Comparison of ENCODE assay signal across 10 cellular contexts in the genomic region with DNA sequence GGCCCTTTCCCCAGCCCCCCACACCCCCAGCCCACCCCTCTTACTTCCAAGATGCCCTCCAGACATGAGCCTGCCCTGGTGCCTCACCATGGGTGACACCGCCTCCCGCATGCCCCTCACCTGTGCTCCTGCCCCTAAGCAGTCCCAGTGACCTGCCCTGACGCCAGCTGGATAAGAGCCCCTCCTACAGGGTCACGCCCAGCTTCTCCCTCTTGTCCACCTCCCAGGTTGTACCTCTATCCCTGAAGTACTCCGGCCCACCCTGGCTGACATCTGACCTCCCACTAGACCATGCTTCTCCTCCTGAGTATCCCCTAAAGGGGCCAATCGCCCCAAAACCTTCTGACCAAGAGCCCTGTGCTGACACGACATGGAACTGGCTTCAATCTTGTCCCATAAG. TPM values are rescaled to one million over a fixed set of nuclear protein-coding genes. Genes with fewer than 3 reads are reported as not detected.
DNase-seq lines count a peak whose midpoint lies in the region; ATAC-seq, FAIRE-seq and TF ChIP-seq lines count a peak whose summit lies in the region.
"Had no signal": no experiment of that assay in that cellular context is flagged by ENCODE, and none has a peak within 500 bp of the region (broad histone marks: within the 10 kb centered on the region; RNA-seq: fewer than 3 reads in every experiment).

No MANE protein-coding gene starts in this region.

- no peak for DNase-seq in CD8-positive, alpha-beta memory T cell
- DNase-seq in K562 (ENCODE audit: extremely low read depth in 1 of 4, low spot score in 3 of 4) (peak in 3 of 4 experiments; percentile 32 to 41 (median 33)), NCI-H2029 (lab: John Stamatoyannopoulos, UW) (no peak), A172 (ENCODE audit: low spot score) (no peak)
- DNase-seq in natural killer cell treated with Interleukin-12 subunit alpha and Interleukin-12 subunit beta and Interleukin-15 and Interleukin-18, amount 100 ng/mL, for 72 hours (ENCODE audit: low spot score) = no peak
- DNase-seq: NCI-H446 treated with DMSO at 0.1 percent for 48 hours had no signal

- H3K27ac ChIP-seq in CD8-positive, alpha-beta memory T cell (ENCODE audit: low read depth, low read length) = peak overlapping the region; percentile 47
- H3K27ac ChIP-seq in HUES64 (ENCODE audit: low read depth, low read length) = no peak overlapping the region
- peak overlapping the region; percentile 94 for H3K27ac ChIP-seq in K562 (ENCODE audit: extremely low read depth, low read depth, low read length)
- H3K27ac ChIP-seq: VCaP had no signal

- ATAC-seq in K562 = no peak; the same call in 2 of the 3 replicates
- ATAC-seq in natural killer cell treated with Interleukin-12 subunit alpha and Interleukin-12 subunit beta and Interleukin-15 and Interleukin-18, amount 100 ng/mL, for 72 hours = no peak
- no peak for ATAC-seq in HG03520 (IDR thresholded peaks at IDR 0.05; ENCODE audit: unreplicated experiment)
- no peak for ATAC-seq in HG03565 (IDR thresholded peaks at IDR 0.05; ENCODE audit: unreplicated experiment)

- H3K79me2 ChIP-seq in K562 (ENCODE audit: control insufficient read depth, insufficient read depth, low read length) = no peaks in the 10 kb centered on the region

- intact Hi-C loops in K562 (cut with micrococcal nuclease) = no loop called here

- in situ Hi-C loops in K562 (cut with MboI) = no loop called here

- no peak for FAIRE-seq in K562 (lab: Jason Lieb, UNC)

- TF ChIP-seq CTCF in K562 (IDR thresholded peaks at IDR 0.05 in 2 of 3, conservative IDR thresholded peaks at IDR 0.05 in 1 of 3; ENCODE audit: insufficient read depth in 2 of 3, low read depth in 1 of 3, low read length in 3 of 3) = no peak

- 64% methylated on average over 7 of the region's 7 CpGs for WGBS in HUES64
- 13% methylated on average over 7 of the region's 7 CpGs for WGBS in K562 (ENCODE audit: insufficient coverage, low coverage, missing lambda C conversion rate)

- no peak overlapping the region for H3K4me3 ChIP-seq in CD8-positive, alpha-beta memory T cell (ENCODE audit: low read length)
- H3K4me3 ChIP-seq in HUES64 (ENCODE audit: low read length) (peak overlapping the region; percentile 59), K562 (peak overlapping the region; percentile 43)

- POLR2A ChIA-PET in CD8-positive, alpha-beta memory T cell (lab: Charles Lee) = no interaction called here
- POLR2A ChIA-PET in K562 (lab: Yijun Ruan, JAX) = interaction anchor here (0.6 to 1.9 kb wide), 13 partner anchors 10 to 407 kb away, joined by 3 to 8 read pairs (median 4); partner anchors contain the start of genes B3GNT3, CCDC124, MVB12A and RPL18A

- peak overlapping the region; percentile 88 for H3K4me2 ChIP-seq in K562 (ENCODE audit: insufficient read depth, low read length)

- H3K27ac Mint-ChIP-seq in CD8-positive, alpha-beta memory T cell = peak overlapping the region in 2 of 8 donors; percentile 74 to 82
- peak overlapping the region; percentile 54 to 63 for H3K27ac Mint-ChIP-seq in natural killer cell treated with Interleukin-12 subunit alpha and Interleukin-12 subunit beta and Interleukin-15 and Interleukin-18, amount 100 ng/mL, for 72 hours

- H3K4me1 ChIP-seq in CD8-positive, alpha-beta memory T cell (ENCODE audit: insufficient read depth, low read length) = peaks cover 8% of the 10 kb centered on the region
- H3K4me1 ChIP-seq in HUES64 (ENCODE audit: insufficient read depth, low read length) = peaks cover 4% of the 10 kb centered on the region; the same call in 1 of the 2 replicates
- H3K4me1 ChIP-seq in K562 (replicated peaks in 1 of 2; ENCODE audit: control insufficient read depth in 2 of 2, insufficient read depth in 2 of 2, low read length in 2 of 2) = peaks cover 6 to 60% of the 10 kb centered on the region in 2 experiments; a peak in 4 of 5 replicates

- TF ChIP-seq RAD21 in K562 (CRISPR knock-in tag; conservative IDR thresholded peaks at IDR 0.05 in 1 of 2, IDR thresholded peaks at IDR 0.05 in 1 of 2) = no peak

- TF ChIP-seq POLR2A in K562 (conservative IDR thresholded peaks at IDR 0.05) = no peak

- H3K36me3 Mint-ChIP-seq in CD8-positive, alpha-beta memory T cell = no peaks in the 10 kb centered on the region
- H3K36me3 Mint-ChIP-seq in natural killer cell treated with Interleukin-12 subunit alpha and Interleukin-12 subunit beta and Interleukin-15 and Interleukin-18, amount 100 ng/mL, for 72 hours = no peaks in the 10 kb centered on the region

- peak overlapping the region; percentile 89 for H2AFZ ChIP-seq in K562 (ENCODE audit: low read depth, low read length)

- H3K9me1 ChIP-seq in K562 (ENCODE audit: control insufficient read depth, insufficient read depth, low read length) = peaks cover 5% of the 10 kb centered on the region

- peaks cover 0 to 5% (median 0%) of the 10 kb centered on the region in 5 donors for H3K9me3 Mint-ChIP-seq in CD8-positive, alpha-beta memory T cell
- no peaks in the 10 kb centered on the region for H3K9me3 Mint-ChIP-seq in natural killer cell treated with Interleukin-12 subunit alpha and Interleukin-12 subunit beta and Interleukin-15 and Interleukin-18, amount 100 ng/mL, for 72 hours

- no peaks in the 10 kb centered on the region for H4K20me1 ChIP-seq in K562 (replicated peaks; ENCODE audit: control insufficient read depth, insufficient read depth, low read length)

- H3K27me3 ChIP-seq in CD8-positive, alpha-beta memory T cell (ENCODE audit: insufficient read depth, low read length, poor library complexity, severe bottlenecking) = no peaks in the 10 kb centered on the region
- H3K27me3 ChIP-seq in HUES64 (ENCODE audit: insufficient read depth, low read length) = no peaks in the 10 kb centered on the region
- no peaks in the 10 kb centered on the region for H3K27me3 ChIP-seq in K562 (ENCODE audit: control insufficient read depth in 2 of 2, insufficient read depth in 2 of 2, low read length in 2 of 2)

- H3K9ac ChIP-seq in HUES64 (ENCODE audit: low read depth, low read length) (no peak overlapping the region), K562 (ENCODE audit: insufficient read depth in 1 of 2, low read depth in 2 of 2, low read length in 2 of 2) (peak overlapping the region; percentile 77 to 95; a peak in 3 of 4 replicates)

- BruUV-seq in K562 (replicated peaks; lab: Mats Ljungman, UMichigan) = no TSS peak

- peaks cover 25 to 36% of the 10 kb centered on the region in 2 donors for H3K27me3 Mint-ChIP-seq in CD8-positive, alpha-beta memory T cell
- H3K27me3 Mint-ChIP-seq in natural killer cell treated with Interleukin-12 subunit alpha and Interleukin-12 subunit beta and Interleukin-15 and Interleukin-18, amount 100 ng/mL, for 72 hours = peaks cover 22 to 30% of the 10 kb centered on the region in 2 donors

- H3K9me3 ChIP-seq in CD8-positive, alpha-beta memory T cell (ENCODE audit: low read length) = no peaks in the 10 kb centered on the region
- H3K9me3 ChIP-seq in HUES64 (ENCODE audit: insufficient read depth, low read depth, low read length) (no peaks in the 10 kb centered on the region), K562 (replicated peaks; ENCODE audit: control insufficient read depth, insufficient read depth, low read depth, low read length) (no peaks in the 10 kb centered on the region)

- CTCF ChIA-PET in CD8-positive, alpha-beta memory T cell (lab: Charles Lee) = interaction anchor here (1.1 to 1.8 kb wide), 3 partner anchors 15 to 248 kb away, joined by 3 to 6 read pairs (median 4); no protein-coding TSS in a partner anchor
- CTCF ChIA-PET in K562 (lab: Yijun Ruan, JAX; ENCODE audit: low intra/inter-chr PET ratio) = no interaction called here

- peaks cover 6 to 10% (median 9%) of the 10 kb centered on the region in 3 donors for H3K4me1 Mint-ChIP-seq in CD8-positive, alpha-beta memory T cell
- peaks cover 10 to 14% of the 10 kb centered on the region in 2 donors for H3K4me1 Mint-ChIP-seq in natural killer cell treated with Interleukin-12 subunit alpha and Interleukin-12 subunit beta and Interleukin-15 and Interleukin-18, amount 100 ng/mL, for 72 hours (ENCODE audit: low read depth in 2 of 2)

- peak overlapping the region; percentile 69 to 82 (median 78) for H3K4me3 Mint-ChIP-seq in CD8-positive, alpha-beta memory T cell
- H3K4me3 Mint-ChIP-seq in natural killer cell treated with Interleukin-12 subunit alpha and Interleukin-12 subunit beta and Interleukin-15 and Interleukin-18, amount 100 ng/mL, for 72 hours = peak overlapping the region; percentile 88

- H3K36me3 ChIP-seq in CD8-positive, alpha-beta memory T cell (ENCODE audit: insufficient read depth, low read length) = no peaks in the 10 kb centered on the region
- H3K36me3 ChIP-seq in HUES64 (ENCODE audit: insufficient read depth, low read length) (peaks cover 12% of the 10 kb centered on the region), K562 (ENCODE audit: control insufficient read depth, insufficient read depth, low read length) (no peaks in the 10 kb centered on the region)

- TF ChIP-seq EP300 in K562 (IDR thresholded peaks at IDR 0.05; ENCODE audit: low read length) = no peak

RNA-seq across cellular contexts. Expression of gene COLGALT1, which starts 51.3 kb away (rescaled TPM):
- 100 to 1,000 TPM in 1 of 2 experiments, 10 to 100 TPM in 1; 94.8 to 104 TPM for total RNA-seq in CD8-positive, alpha-beta memory T cell
- polyA plus RNA-seq in CD8-positive, alpha-beta memory T cell = 25.3 TPM
- 36.6 TPM for polyA plus RNA-seq in HUES64 (2013, experiment 1 of 2)
- 37.9 TPM for polyA plus RNA-seq in HUES64 (2013, experiment 2 of 2)
- total RNA-seq in K562 (2011; cell fraction: chromatin; rRNA removed; ENCODE audit: low replicate concordance) = 106 and 273 TPM in 2 replicates
- total RNA-seq in K562 (2011; cell fraction: nucleolus; rRNA removed) = 296 and 314 TPM in 2 replicates
- 215 and 219 TPM in 2 replicates for total RNA-seq in K562 (2011; cell fraction: nucleoplasm; rRNA removed)
- total RNA-seq in K562 (2014; rRNA removed) (82.6 and 90.5 TPM in 2 replicates), K562 (2014; rRNA removed; fragmentation: Illumina TruSeq; extraction: Trizol) (35.5 and 50.0 TPM in 2 replicates), K562 (2015; rRNA removed; fragmentation: Illumina TruSeq; extraction: Trizol) (64.3 and 64.8 TPM in 2 replicates), K562 (2021) (119 TPM in 2 replicates)
- polyA plus RNA-seq in K562 (2011; rRNA removed) (114 and 144 TPM in 2 replicates), K562 (2014; fragmentation: Illumina TruSeq; extraction: Trizol) (84.8 and 97.0 TPM in 2 replicates), K562 (2014; fragmentation: Nextera tagmentation; extraction: Ambion mirVana) (10 to 100 TPM in 1 of 2 experiments, 1 to 10 TPM in 1; 4.9 to 18.1 TPM), K562 (2014; rRNA removed) (86.0 and 87.5 TPM in 2 replicates)
- 128 and 182 TPM in 2 replicates for polyA plus RNA-seq in K562 (2011; cell fraction: cytosol; rRNA removed)
- 207 and 344 TPM in 2 replicates for polyA plus RNA-seq in K562 (2011; cell fraction: nucleus; rRNA removed)
- 78.2 and 109 TPM in 2 replicates for polyA plus RNA-seq in K562 (2012)
- polyA minus RNA-seq in K562 (2011; rRNA and poly(A)+ RNA removed) = 78.1 and 108 TPM in 2 replicates
- polyA minus RNA-seq in K562 (2011; cell fraction: cytosol; rRNA and poly(A)+ RNA removed) = 89.7 and 127 TPM in 2 replicates
- polyA minus RNA-seq in K562 (2011; cell fraction: nucleus; rRNA and poly(A)+ RNA removed) = 32.6 and 43.8 TPM in 2 replicates
- 100 to 1,000 TPM in 1 of 2 donors, 10 to 100 TPM in 1; 53.9 to 122 TPM for total RNA-seq in natural killer cell treated with Interleukin-12 subunit alpha and Interleukin-12 subunit beta and Interleukin-15 and Interleukin-18, amount 100 ng/mL, for 72 hours
- 161 and 173 TPM in 2 replicates for total RNA-seq in A172 (2014; rRNA removed; shearing (Covaris generic))

Comparison
In these comparisons a context has a peak if more than half of its experiments do, and no peak if none do; other contexts are left out.
1. DNase-seq: peak in K562 (3 of 4); none in CD8-positive, alpha-beta memory T cell (0 of 5), natural killer cell treated with Interleukin-12 subunit alpha and Interleukin-12 subunit beta and Interleukin-15 and Interleukin-18, amount 100 ng/mL, for 72 hours (single experiment), NCI-H2029 (single experiment) and A172 (single experiment).